1 cellular context compared by ENCODE assay signal in the genomic region with DNA sequence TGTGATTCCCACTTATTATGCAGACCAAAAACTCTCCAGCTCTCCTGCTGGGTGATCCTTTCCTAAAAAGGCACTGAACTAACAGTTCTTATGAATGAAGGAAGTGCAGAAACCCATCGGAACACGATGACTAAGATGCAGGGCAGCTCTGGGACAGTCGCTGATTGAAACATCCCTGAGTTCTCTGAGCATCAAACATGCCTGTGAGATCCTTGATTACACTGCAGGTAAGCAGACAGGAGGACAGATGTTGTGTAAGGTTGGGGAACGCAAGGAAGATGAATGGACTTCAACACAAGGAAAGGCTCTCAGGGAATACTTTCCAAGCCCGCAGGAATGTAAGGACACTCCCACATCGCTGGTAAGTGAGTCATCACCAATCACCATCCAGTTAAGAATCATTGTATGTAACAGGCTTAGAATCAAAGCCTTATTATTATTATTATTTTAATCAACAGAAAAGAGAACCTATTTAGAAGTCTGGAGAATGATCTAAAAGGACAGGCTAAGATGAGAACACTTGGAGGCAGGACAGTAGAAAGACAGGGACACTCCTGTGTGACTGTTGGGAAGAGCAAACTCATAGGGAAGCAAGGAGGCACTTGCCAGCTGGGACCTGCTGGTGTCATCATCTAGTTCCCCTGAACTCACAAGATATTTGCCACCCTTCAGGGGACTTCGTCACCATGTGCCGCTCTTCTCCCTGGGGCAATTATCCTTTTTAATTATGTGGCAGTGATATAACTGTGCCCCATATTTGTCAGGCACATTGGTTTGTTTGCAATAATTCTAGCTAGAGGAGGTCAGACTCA.
TF ChIP-seq lines count a peak whose summit lies in the region.

No MANE protein-coding gene starts in this region.

TF ChIP-seq in Ishikawa, 13 proteins besides CTCF, POLR2A, EP300 and RAD21 (continued from another document):
- TF ChIP-seq, protein P1, sequence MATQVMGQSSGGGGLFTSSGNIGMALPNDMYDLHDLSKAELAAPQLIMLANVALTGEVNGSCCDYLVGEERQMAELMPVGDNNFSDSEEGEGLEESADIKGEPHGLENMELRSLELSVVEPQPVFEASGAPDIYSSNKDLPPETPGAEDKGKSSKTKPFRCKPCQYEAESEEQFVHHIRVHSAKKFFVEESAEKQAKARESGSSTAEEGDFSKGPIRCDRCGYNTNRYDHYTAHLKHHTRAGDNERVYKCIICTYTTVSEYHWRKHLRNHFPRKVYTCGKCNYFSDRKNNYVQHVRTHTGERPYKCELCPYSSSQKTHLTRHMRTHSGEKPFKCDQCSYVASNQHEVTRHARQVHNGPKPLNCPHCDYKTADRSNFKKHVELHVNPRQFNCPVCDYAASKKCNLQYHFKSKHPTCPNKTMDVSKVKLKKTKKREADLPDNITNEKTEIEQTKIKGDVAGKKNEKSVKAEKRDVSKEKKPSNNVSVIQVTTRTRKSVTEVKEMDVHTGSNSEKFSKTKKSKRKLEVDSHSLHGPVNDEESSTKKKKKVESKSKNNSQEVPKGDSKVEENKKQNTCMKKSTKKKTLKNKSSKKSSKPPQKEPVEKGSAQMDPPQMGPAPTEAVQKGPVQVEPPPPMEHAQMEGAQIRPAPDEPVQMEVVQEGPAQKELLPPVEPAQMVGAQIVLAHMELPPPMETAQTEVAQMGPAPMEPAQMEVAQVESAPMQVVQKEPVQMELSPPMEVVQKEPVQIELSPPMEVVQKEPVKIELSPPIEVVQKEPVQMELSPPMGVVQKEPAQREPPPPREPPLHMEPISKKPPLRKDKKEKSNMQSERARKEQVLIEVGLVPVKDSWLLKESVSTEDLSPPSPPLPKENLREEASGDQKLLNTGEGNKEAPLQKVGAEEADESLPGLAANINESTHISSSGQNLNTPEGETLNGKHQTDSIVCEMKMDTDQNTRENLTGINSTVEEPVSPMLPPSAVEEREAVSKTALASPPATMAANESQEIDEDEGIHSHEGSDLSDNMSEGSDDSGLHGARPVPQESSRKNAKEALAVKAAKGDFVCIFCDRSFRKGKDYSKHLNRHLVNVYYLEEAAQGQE (IDR thresholded peaks at IDR 0.05; ENCODE audit: low read depth): no peak
- TF ChIP-seq YY1 (IDR thresholded peaks at IDR 0.05; ENCODE audit: low read depth) (no peak), FOXM1 (IDR thresholded peaks at IDR 0.05; ENCODE audit: borderline replicate concordance, low read depth) (no peak), TCF12 (IDR thresholded peaks at IDR 0.05; ENCODE audit: low read depth) (peak; percentile 31; the same call in 1 of the 2 replicates)
TF ChIP-seq in Ishikawa: peak in this region for 4.
